In the genomic region with DNA sequence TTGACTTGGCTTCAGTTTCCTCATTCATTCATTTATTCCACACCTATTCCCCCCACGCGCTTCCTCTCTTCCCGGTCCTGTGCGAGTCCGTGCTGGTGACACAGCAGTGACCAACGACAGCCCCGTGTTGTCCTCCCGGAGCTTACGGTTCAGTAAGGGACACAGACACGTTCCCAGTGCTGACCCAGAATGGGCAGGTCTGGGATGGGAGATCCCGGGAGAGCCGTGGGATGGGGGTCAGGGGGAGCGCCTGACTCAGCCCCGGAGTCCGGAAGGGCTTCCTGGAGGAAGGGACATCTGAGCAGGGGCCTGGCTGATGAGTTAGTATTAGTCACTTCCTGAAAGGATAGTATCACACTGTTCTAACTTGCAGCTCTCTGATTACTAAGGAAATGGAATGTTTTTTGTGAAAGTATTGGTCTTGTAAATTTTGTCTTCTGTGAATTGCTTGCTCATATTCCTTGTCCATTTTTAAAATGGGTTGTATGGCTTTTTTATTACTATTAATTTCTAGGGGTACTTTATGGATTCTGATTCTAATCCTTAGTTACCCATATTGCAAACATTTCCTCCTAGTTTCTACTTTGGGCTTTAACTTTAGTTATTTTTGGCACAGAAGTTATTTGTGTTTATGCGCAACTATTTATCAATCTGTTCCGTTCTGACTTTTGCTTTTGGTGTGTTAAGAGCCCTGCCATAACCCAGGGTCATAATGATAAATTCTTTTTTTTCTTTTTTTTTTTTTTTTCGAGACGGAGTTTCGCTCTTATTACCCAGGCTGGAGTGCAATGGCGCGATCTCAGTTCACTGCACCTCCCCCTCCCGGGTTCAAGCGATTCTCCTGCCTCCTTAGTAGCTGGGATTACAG, we compare ENCODE assay signal across 8 cellular contexts. TPM values are rescaled to one million over a fixed set of nuclear protein-coding genes. Genes with fewer than 3 reads are reported as not detected.
DNase-seq lines count a peak whose midpoint lies in the region; ATAC-seq and TF ChIP-seq lines count a peak whose summit lies in the region.

No MANE protein-coding gene starts in this region.

- H3K4me1 Mint-ChIP-seq in stimulated activated effector memory CD8-positive, alpha-beta T cell treated with anti-CD3 and anti-CD28 coated beads, Interleukin-12 subunit alpha, Interleukin-12 subunit beta, amount 100 ng/mL, for 72 hours, result peaks cover 63% of the 10 kb centered on the region

- DNase-seq in NCI-H1092 treated with DMSO at 0.1 percent for 48 hours (lab: John Stamatoyannopoulos, UW) (peak; percentile 4), NCI-H1092 (lab: John Stamatoyannopoulos, UW) (no peak), HT-29 (ENCODE audit: low spot score) (peak; percentile 94), SKM-1 treated with dmso at 0.1 percent for 144 hours (lab: John Stamatoyannopoulos, UW; ENCODE audit: unreplicated experiment) (peak; percentile 13), coronary artery (ENCODE audit: low spot score) (peak; percentile 92), left lobe of liver (ENCODE audit: low spot score) (peak; percentile 65), NCI-H1048 (lab: John Stamatoyannopoulos, UW) (no peak)
- DNase-seq in stimulated activated effector memory CD8-positive, alpha-beta T cell treated with anti-CD3 and anti-CD28 coated beads, Interleukin-12 subunit alpha, Interleukin-12 subunit beta, amount 100 ng/mL, for 72 hours (ENCODE audit: low spot score in 2 of 2), result peak; percentile 48 to 82

- peak overlapping the region; percentile 93 for H3K4me3 Mint-ChIP-seq in stimulated activated effector memory CD8-positive, alpha-beta T cell treated with anti-CD3 and anti-CD28 coated beads, Interleukin-12 subunit alpha, Interleukin-12 subunit beta, amount 100 ng/mL, for 72 hours

- ATAC-seq in left lobe of liver, result peak; percentile 29
- ATAC-seq in stimulated activated effector memory CD8-positive, alpha-beta T cell treated with anti-CD3 and anti-CD28 coated beads, Interleukin-12 subunit alpha, Interleukin-12 subunit beta, amount 100 ng/mL, for 72 hours, result peak; percentile 78

- H3K9me3 Mint-ChIP-seq in stimulated activated effector memory CD8-positive, alpha-beta T cell treated with anti-CD3 and anti-CD28 coated beads, Interleukin-12 subunit alpha, Interleukin-12 subunit beta, amount 100 ng/mL, for 72 hours, result no peaks in the 10 kb centered on the region

- H3K27ac Mint-ChIP-seq in stimulated activated effector memory CD8-positive, alpha-beta T cell treated with anti-CD3 and anti-CD28 coated beads, Interleukin-12 subunit alpha, Interleukin-12 subunit beta, amount 100 ng/mL, for 72 hours, result peak overlapping the region; percentile 95

- peak overlapping the region; percentile 76 for H3K4me3 ChIP-seq in coronary artery

- H3K27ac ChIP-seq in coronary artery, result peak overlapping the region; percentile 84 to 93

- no peak for TF ChIP-seq CTCF in coronary artery (IDR thresholded peaks at IDR 0.05)

- peaks cover 44% of the 10 kb centered on the region for H3K36me3 Mint-ChIP-seq in stimulated activated effector memory CD8-positive, alpha-beta T cell treated with anti-CD3 and anti-CD28 coated beads, Interleukin-12 subunit alpha, Interleukin-12 subunit beta, amount 100 ng/mL, for 72 hours

RNA-seq across cellular contexts. Expression of a gene that starts 0.7 kb away (rescaled TPM):
- 154 and 159 TPM in 2 replicates for total RNA-seq in HT-29 (2014; rRNA removed; shearing (Covaris generic))
- total RNA-seq in left lobe of liver, result 25.8 TPM

RNA-seq across cellular contexts. Expression of a gene that starts 18.0 kb away (rescaled TPM):
- 51.7 and 68.2 TPM in 2 replicates for total RNA-seq in HT-29 (2014; rRNA removed; shearing (Covaris generic))
- 2.2 TPM for total RNA-seq in left lobe of liver

RNA-seq across cellular contexts. Expression of a gene that starts 19.6 kb away (rescaled TPM):
- total RNA-seq in HT-29 (2014; rRNA removed; shearing (Covaris generic)), result 47.8 and 48.0 TPM in 2 replicates
- total RNA-seq in left lobe of liver, result 8.0 TPM

RNA-seq across cellular contexts. Expression of a gene that starts 43.4 kb away (rescaled TPM):
- 218 and 253 TPM in 2 replicates for total RNA-seq in HT-29 (2014; rRNA removed; shearing (Covaris generic))
- total RNA-seq in left lobe of liver, result 0.35 TPM

RNA-seq across cellular contexts. Expression of a gene that starts 54.1 kb away (rescaled TPM):
- 40.9 and 49.8 TPM in 2 replicates for total RNA-seq in HT-29 (2014; rRNA removed; shearing (Covaris generic))
- total RNA-seq in left lobe of liver, result 15.3 TPM

Comparison
In these comparisons a context has a peak if more than half of its experiments do, and no peak if none do; other contexts are left out.
1. DNase-seq: peak in NCI-H1092 treated with DMSO at 0.1 percent for 48 hours (single experiment), HT-29 (single experiment), SKM-1 treated with dmso at 0.1 percent for 144 hours (single experiment), coronary artery (single experiment), left lobe of liver (single experiment) and stimulated activated effector memory CD8-positive, alpha-beta T cell treated with anti-CD3 and anti-CD28 coated beads, Interleukin-12 subunit alpha, Interleukin-12 subunit beta, amount 100 ng/mL, for 72 hours (2 of 2); none in NCI-H1092 (single experiment) and NCI-H1048 (single experiment).
2. RNA of a gene that starts 18.0 kb away (total RNA-seq): 51.7 to 68.2 TPM in HT-29; 2.2 TPM in left lobe of liver (single experiment); every median in the first group is over 10 times any median in the second.